ENCODE assay signal across 22 cellular contexts in the genomic region with DNA sequence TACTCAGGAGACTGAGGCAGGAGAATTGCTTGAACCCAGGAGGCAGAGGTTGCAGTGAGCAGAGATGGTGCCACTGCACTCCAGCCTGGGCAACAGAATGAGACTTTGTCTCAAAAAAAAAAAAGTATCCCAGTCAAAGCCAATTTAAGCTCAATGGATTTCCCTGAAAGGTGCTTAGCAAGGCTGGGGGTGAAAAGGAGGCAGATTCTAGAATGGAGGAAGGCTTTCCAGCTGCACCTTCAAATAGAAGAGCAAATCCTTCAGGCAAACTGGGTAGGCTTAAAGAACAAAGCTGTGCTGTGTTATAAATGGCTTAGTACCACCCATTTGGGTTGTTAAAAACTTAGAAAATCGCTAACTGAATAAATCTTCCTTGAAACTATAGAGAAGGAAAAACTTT. TPM values are rescaled to one million over a fixed set of nuclear protein-coding genes. Genes with fewer than 3 reads are reported as not detected.
A peak's percentile ranks its signal among the peaks of the same experiment; 100 is the strongest.
DNase-seq lines count a peak whose midpoint lies in the region; ATAC-seq and TF ChIP-seq lines count a peak whose summit lies in the region.
"Had no signal": no experiment of that assay in that cellular context is flagged by ENCODE, and none has a peak within 500 bp of the region (broad histone marks: within the 10 kb centered on the region; RNA-seq: fewer than 3 reads in every experiment).

No MANE protein-coding gene starts in this region.

- H3K27ac Mint-ChIP-seq in CD8-positive, alpha-beta T cell = peak overlapping the region; percentile 13
- peak overlapping the region; percentile 100 for H3K27ac Mint-ChIP-seq in activated naive CD8-positive, alpha-beta T cell treated with anti-CD3 and anti-CD28 coated beads for 36 hours
- H3K27ac Mint-ChIP-seq in stimulated activated memory B cell treated with anti-CD40 and anti-IgM and Interleukin-4, amounts not matched to agents 10 μg/mL and 1 μg/mL and 100 μg/mL, for 72 hours = peak overlapping the region; percentile 97
- no peak overlapping the region for H3K27ac Mint-ChIP-seq in nephron progenitor cell

- peaks cover 9% of the 10 kb centered on the region for H3K36me3 Mint-ChIP-seq in CD8-positive, alpha-beta T cell
- peaks cover 7% of the 10 kb centered on the region for H3K36me3 Mint-ChIP-seq in activated naive CD8-positive, alpha-beta T cell treated with anti-CD3 and anti-CD28 coated beads for 36 hours
- H3K36me3 Mint-ChIP-seq in stimulated activated memory B cell treated with anti-CD40 and anti-IgM and Interleukin-4, amounts not matched to agents 10 μg/mL and 1 μg/mL and 100 μg/mL, for 72 hours = no peaks in the 10 kb centered on the region
- H3K36me3 Mint-ChIP-seq in nephron progenitor cell (ENCODE audit: low read depth) = no peaks in the 10 kb centered on the region

- peaks cover 40% of the 10 kb centered on the region for H3K4me1 Mint-ChIP-seq in CD8-positive, alpha-beta T cell (ENCODE audit: low read depth)
- H3K4me1 Mint-ChIP-seq in activated naive CD8-positive, alpha-beta T cell treated with anti-CD3 and anti-CD28 coated beads for 36 hours = peaks cover 37% of the 10 kb centered on the region
- peaks cover 36% of the 10 kb centered on the region for H3K4me1 Mint-ChIP-seq in stimulated activated memory B cell treated with anti-CD40 and anti-IgM and Interleukin-4, amounts not matched to agents 10 μg/mL and 1 μg/mL and 100 μg/mL, for 72 hours
- peaks cover 54% of the 10 kb centered on the region for H3K4me1 Mint-ChIP-seq in nephron progenitor cell

- no peak overlapping the region for H3K4me3 Mint-ChIP-seq in CD8-positive, alpha-beta T cell
- no peak overlapping the region for H3K4me3 Mint-ChIP-seq in activated naive CD8-positive, alpha-beta T cell treated with anti-CD3 and anti-CD28 coated beads for 36 hours
- no peak overlapping the region for H3K4me3 Mint-ChIP-seq in stimulated activated memory B cell treated with anti-CD40 and anti-IgM and Interleukin-4, amounts not matched to agents 10 μg/mL and 1 μg/mL and 100 μg/mL, for 72 hours
- no peak overlapping the region for H3K4me3 Mint-ChIP-seq in nephron progenitor cell

- DNase-seq in CD8-positive, alpha-beta T cell = no peak
- DNase-seq in NB4 (ENCODE audit: low read depth) (peak; percentile 5), nephron progenitor cell (no peak)
- no peak for DNase-seq in activated naive CD8-positive, alpha-beta T cell treated with anti-CD3 and anti-CD28 coated beads for 36 hours
- DNase-seq: DMS 273 treated with DMSO at 0.1 percent for 48 hours; GDM1; GOT3; IMR-90; Kasumi-1; MM.1S; NCI-H1105 treated with DMSO at 0.1 percent for 48 hours; NCI-H1694 treated with DMSO at 0.1 percent for 48 hours; NCI-H2107; NCI-H226; NCI-H526; NK-92 treated with Interleukin-12 subunit alpha and Interleukin-12 subunit beta, amount 100 ng/mL, for 24 hours; RPMI8226; SIG-M5 had no signal

- no peaks in the 10 kb centered on the region for H3K36me3 ChIP-seq in CD8-positive, alpha-beta T cell (ENCODE audit: insufficient read depth, low read length)

- CTCF ChIA-PET in CD8-positive, alpha-beta T cell (lab: Charles Lee) = interaction anchor here (1.0 to 2.9 kb wide), 3 partner anchors 17 to 297 kb away, joined by 3 to 13 read pairs (median 3); no protein-coding TSS in a partner anchor

- TF ChIP-seq POLR2A in NB4 (IDR thresholded peaks at IDR 0.05; ENCODE audit: extremely low read depth, insufficient read length) = no peak

- no peak for ATAC-seq in CD8-positive, alpha-beta T cell
- no peak for ATAC-seq in stimulated activated memory B cell treated with anti-CD40 and anti-IgM and Interleukin-4, amounts not matched to agents 10 μg/mL and 1 μg/mL and 100 μg/mL, for 72 hours
- ATAC-seq in HG02763 (IDR thresholded peaks at IDR 0.05; ENCODE audit: unreplicated experiment) (no peak), HG03457 (IDR thresholded peaks at IDR 0.05; ENCODE audit: unreplicated experiment) (no peak)
- ATAC-seq: GM12878 had no signal

- peaks cover 32% of the 10 kb centered on the region for H3K4me1 ChIP-seq in CD8-positive, alpha-beta T cell (ENCODE audit: insufficient read depth, low read length)

- H3K4me3 ChIP-seq in CD8-positive, alpha-beta T cell (ENCODE audit: low read depth, low read length) = no peak overlapping the region
- H3K4me3 ChIP-seq in NB4 (ENCODE audit: low read depth, low read length) = no peak overlapping the region
- H3K4me3 ChIP-seq: GM12878 had no signal

- H3K27me3 Mint-ChIP-seq in CD8-positive, alpha-beta T cell (ENCODE audit: low read depth) = no peaks in the 10 kb centered on the region
- no peaks in the 10 kb centered on the region for H3K27me3 Mint-ChIP-seq in activated naive CD8-positive, alpha-beta T cell treated with anti-CD3 and anti-CD28 coated beads for 36 hours
- no peaks in the 10 kb centered on the region for H3K27me3 Mint-ChIP-seq in stimulated activated memory B cell treated with anti-CD40 and anti-IgM and Interleukin-4, amounts not matched to agents 10 μg/mL and 1 μg/mL and 100 μg/mL, for 72 hours
- no peaks in the 10 kb centered on the region for H3K27me3 Mint-ChIP-seq in nephron progenitor cell (ENCODE audit: low read depth, poor library complexity)

- POLR2A ChIA-PET in CD8-positive, alpha-beta T cell (lab: Charles Lee) = interaction anchor here (6.0 kb wide), 1 partner anchor 135 kb away, joined by 46 read pairs; a partner anchor contains a TSS

- H3K9me3 Mint-ChIP-seq in CD8-positive, alpha-beta T cell = no peaks in the 10 kb centered on the region
- no peaks in the 10 kb centered on the region for H3K9me3 Mint-ChIP-seq in activated naive CD8-positive, alpha-beta T cell treated with anti-CD3 and anti-CD28 coated beads for 36 hours
- no peaks in the 10 kb centered on the region for H3K9me3 Mint-ChIP-seq in stimulated activated memory B cell treated with anti-CD40 and anti-IgM and Interleukin-4, amounts not matched to agents 10 μg/mL and 1 μg/mL and 100 μg/mL, for 72 hours
- no peaks in the 10 kb centered on the region for H3K9me3 Mint-ChIP-seq in nephron progenitor cell

- no peaks in the 10 kb centered on the region for H3K9me3 ChIP-seq in CD8-positive, alpha-beta T cell (ENCODE audit: low read length)

- no peak overlapping the region for H3K27ac ChIP-seq in CD8-positive, alpha-beta T cell (ENCODE audit: low read depth, low read length)

- TF ChIP-seq CTCF in CD8-positive, alpha-beta T cell (IDR thresholded peaks at IDR 0.05) = no peak
- TF ChIP-seq CTCF in NB4 (IDR thresholded peaks at IDR 0.05; ENCODE audit: low read depth, low read length) (no peak), nephron progenitor cell (IDR thresholded peaks at IDR 0.05) (no peak)

- intact Hi-C loops in CD8-positive, alpha-beta T cell (cut with DNase I, micrococcal nuclease) = loop anchor here (10.0 kb wide), 6 partner anchors 70 to 700 kb away; a partner anchor contains a TSS

- H3K27me3 ChIP-seq in CD8-positive, alpha-beta T cell (ENCODE audit: insufficient read depth, low read length) = no peaks in the 10 kb centered on the region

RNA-seq across cellular contexts. Expression of a gene that starts 3.0 kb away (rescaled TPM):
- 10 to 100 TPM; 45.2 to 55.7 TPM for total RNA-seq in CD8-positive, alpha-beta T cell
- total RNA-seq in activated naive CD8-positive, alpha-beta T cell treated with anti-CD3 and anti-CD28 coated beads for 36 hours = 10 to 100 TPM; 34.9 to 35.3 TPM
